Comparison of ENCODE assay signal across 13 cellular contexts in genomic region chr10:43250925-43251663, GRCh38. TPM values are rescaled to one million over a fixed set of nuclear protein-coding genes. Genes with fewer than 3 reads are reported as not detected.
A peak's percentile ranks its signal among the peaks of the same experiment; 100 is the strongest.
DNase-seq lines count a peak whose midpoint lies in the region; ATAC-seq and TF ChIP-seq lines count a peak whose summit lies in the region.
"Had no signal": no experiment of that assay in that cellular context is flagged by ENCODE, and none has a peak within 500 bp of the region (broad histone marks: within the 10 kb centered on the region; RNA-seq: fewer than 3 reads in every experiment).

No MANE protein-coding gene starts in this region.

- no peaks in the 10 kb centered on the region for H3K27me3 Mint-ChIP-seq in CD8-positive, alpha-beta memory T cell
- H3K27me3 Mint-ChIP-seq: T-helper 17 cell had no signal

- H3K9me3 ChIP-seq in CD8-positive, alpha-beta memory T cell (ENCODE audit: low read length) = no peaks in the 10 kb centered on the region
- H3K9me3 ChIP-seq in HEK293 (ENCODE audit: control insufficient read depth, insufficient read depth, low read depth, low read length) = no peaks in the 10 kb centered on the region
- H3K9me3 ChIP-seq in heart left ventricle = peaks cover 0 to 14% (median 2%) of the 10 kb centered on the region in 12 donors
- H3K9me3 ChIP-seq in GM23248 (ENCODE audit: low read depth) = no peaks in the 10 kb centered on the region

- no peaks in the 10 kb centered on the region for H3K36me3 ChIP-seq in CD8-positive, alpha-beta memory T cell (ENCODE audit: insufficient read depth, low read length)
- H3K36me3 ChIP-seq in HEK293 (ENCODE audit: control insufficient read depth in 2 of 2, insufficient read depth in 1 of 2, low read length in 2 of 2) (no peaks in the 10 kb centered on the region), heart left ventricle (no peaks in the 10 kb centered on the region), GM23248 (ENCODE audit: low read depth) (no peaks in the 10 kb centered on the region)

- TF ChIP-seq POLR2A in heart left ventricle (IDR thresholded peaks at IDR 0.05) = no peak

- no peak overlapping the region for H2AFZ ChIP-seq in GM23248

- H3K4me3 Mint-ChIP-seq in CD8-positive, alpha-beta memory T cell = no peak overlapping the region
- H3K4me3 Mint-ChIP-seq: CD8-positive, alpha-beta T cell; stimulated activated naive CD8-positive, alpha-beta T cell treated with anti-CD3 and anti-CD28 coated beads, Interleukin-15, Interleukin-2, amounts not matched to agents 100 ng/mL and 50 ng/mL, for 24 hours; T-helper 17 cell had no signal

- in situ Hi-C loops in GM23248 (cut with MboI) = no loop called here

- POLR2A ChIA-PET in CD8-positive, alpha-beta memory T cell (lab: Charles Lee) = no interaction called here
- POLR2A ChIA-PET in HEK293 (lab: Yijun Ruan, JAX) = no interaction called here

- no peaks in the 10 kb centered on the region for H3K9me3 Mint-ChIP-seq in CD8-positive, alpha-beta memory T cell
- H3K9me3 Mint-ChIP-seq: CD8-positive, alpha-beta T cell; stimulated activated naive CD8-positive, alpha-beta T cell treated with anti-CD3 and anti-CD28 coated beads, Interleukin-15, Interleukin-2, amounts not matched to agents 100 ng/mL and 50 ng/mL, for 24 hours had no signal

- no peaks in the 10 kb centered on the region for H3K36me3 Mint-ChIP-seq in CD8-positive, alpha-beta memory T cell
- H3K36me3 Mint-ChIP-seq: CD8-positive, alpha-beta T cell had no signal

- TF ChIP-seq CTCF in HEK293 (tag by site-specific recombination; IDR thresholded peaks at IDR 0.05) (no peak), heart left ventricle (IDR thresholded peaks at IDR 0.05) (no peak)

- DNase-seq in CD8-positive, alpha-beta memory T cell = peak in 2 of 5 donors; percentile 0 to 40
- DNase-seq in heart left ventricle (peak in 4 of 5 donors; percentile 1 to 54 (median 15)), posterior vena cava (ENCODE audit: low spot score) (peak; percentile 70), AML-193 (lab: John Stamatoyannopoulos, UW) (no peak), GM23248 (no peak)
- no peak for DNase-seq in effector CD8-positive, alpha-beta T cell (lab: John Stamatoyannopoulos, UW)
- DNase-seq: foreskin fibroblast, NCI-H1436, retina had no signal

- no peak overlapping the region for H3K4me3 ChIP-seq in CD8-positive, alpha-beta memory T cell (ENCODE audit: low read length)
- H3K4me3 ChIP-seq in HEK293 (ENCODE audit: low read depth, low read length) (no peak overlapping the region), heart left ventricle (no peak overlapping the region), GM23248 (no peak overlapping the region)

- H3K79me2 ChIP-seq in GM23248 (ENCODE audit: insufficient read depth) = no peaks in the 10 kb centered on the region

- CTCF ChIA-PET in CD8-positive, alpha-beta memory T cell (lab: Charles Lee) = interaction anchor here (2.3 kb wide), 1 partner anchor 46 kb away, joined by 7 read pairs; no protein-coding TSS in a partner anchor
- CTCF ChIA-PET in HEK293 (lab: Yijun Ruan, JAX) = no interaction called here

- 63 to 74% (median 70%) methylated on average over 8 to 16 of the region's 16 CpGs for WGBS in heart left ventricle, 4 donors
- WGBS in GM23248 (ENCODE audit: low coverage in 1 of 2, low lambda C conversion rate in 2 of 2, missing lambda C conversion rate in 2 of 2), 2 experiments = 52 to 53% methylated on average over 16 of the region's 16 CpGs

- no peak for ATAC-seq in heart left ventricle
- ATAC-seq: T-helper 17 cell had no signal

- H4K20me1 ChIP-seq in GM23248 (ENCODE audit: insufficient read depth) = no peaks in the 10 kb centered on the region

- H3K4me2 ChIP-seq in GM23248 (ENCODE audit: unreplicated experiment) = no peak overlapping the region

- no peaks in the 10 kb centered on the region for H3K27me3 ChIP-seq in CD8-positive, alpha-beta memory T cell (ENCODE audit: insufficient read depth, low read length, poor library complexity, severe bottlenecking)
- peaks cover 0 to 7% (median 0%) of the 10 kb centered on the region in 9 donors for H3K27me3 ChIP-seq in heart left ventricle
- peaks cover 5% of the 10 kb centered on the region; the same call in 1 of the 2 replicates for H3K27me3 ChIP-seq in GM23248 (replicated peaks; ENCODE audit: insufficient read depth)

- intact Hi-C loops in heart left ventricle (cut with DNase I) = no loop called here
- intact Hi-C loops in posterior vena cava (cut with DNase I) = no loop called here

- H3K4me1 ChIP-seq in CD8-positive, alpha-beta memory T cell (ENCODE audit: insufficient read depth, low read length) = peaks cover 22% of the 10 kb centered on the region
- H3K4me1 ChIP-seq in HEK293 (ENCODE audit: control insufficient read depth, insufficient read depth, low read length) (no peaks in the 10 kb centered on the region), heart left ventricle (peaks cover 0 to 16% (median 0%) of the 10 kb centered on the region in 12 donors), GM23248 (ENCODE audit: insufficient read depth) (no peaks in the 10 kb centered on the region)

- no peak overlapping the region for H3K27ac ChIP-seq in CD8-positive, alpha-beta memory T cell (ENCODE audit: low read depth, low read length)
- H3K27ac ChIP-seq in HEK293 (ENCODE audit: extremely low read depth, low read depth, low read length) = no peak overlapping the region
- H3K27ac ChIP-seq in heart left ventricle = no peak overlapping the region
- no peak overlapping the region for H3K27ac ChIP-seq in GM23248

- no peaks in the 10 kb centered on the region for H3K9me2 ChIP-seq in GM23248 (ENCODE audit: insufficient read depth)

- peak overlapping the region in 6 of 8 donors; percentile 29 to 92 (median 56) for H3K27ac Mint-ChIP-seq in CD8-positive, alpha-beta memory T cell
- H3K27ac Mint-ChIP-seq: CD8-positive, alpha-beta T cell; stimulated activated naive CD8-positive, alpha-beta T cell treated with anti-CD3 and anti-CD28 coated beads, Interleukin-15, Interleukin-2, amounts not matched to agents 100 ng/mL and 50 ng/mL, for 24 hours; T-helper 17 cell had no signal

- H3K9ac ChIP-seq in GM23248 = no peak overlapping the region

- H3K4me1 Mint-ChIP-seq in CD8-positive, alpha-beta memory T cell = peaks cover 10 to 61% (median 22%) of the 10 kb centered on the region in 3 donors

- H3F3A ChIP-seq in GM23248 (ENCODE audit: insufficient read depth) = no peaks in the 10 kb centered on the region

TF ChIP-seq in HEK293, 187 proteins besides CTCF, POLR2A, EP300 and RAD21:
- TF ChIP-seq ZIC2 (tag by site-specific recombination; IDR thresholded peaks at IDR 0.05) (peak; percentile 99), ZNF10 (tag by site-specific recombination; IDR thresholded peaks at IDR 0.05) (no peak), ZNF280D (tag by site-specific recombination; IDR thresholded peaks at IDR 0.05) (no peak), ZNF18 (tag by site-specific recombination; IDR thresholded peaks at IDR 0.05) (no peak)

RNA-seq across cellular contexts. Expression of gene RASGEF1A, which starts 15.8 kb away (rescaled TPM):
- total RNA-seq in CD8-positive, alpha-beta memory T cell = 1 to 10 TPM; 1.8 to 2.1 TPM
- polyA plus RNA-seq in CD8-positive, alpha-beta memory T cell = 8.5 TPM
- 1 to 10 TPM in 6 of 9 donors, under 1 TPM in 3; 0.49 to 5.1 (median 1.4) TPM for total RNA-seq in heart left ventricle
- under 1 TPM; 0.14 to 0.42 TPM for polyA plus RNA-seq in heart left ventricle
- 1 to 10 TPM in 1 of 2 donors, under 1 TPM in 1; 0.81 to 1.1 TPM for total RNA-seq in posterior vena cava
- total RNA-seq in GM23248 (2014; rRNA removed; shearing (Covaris generic)) = 0.11 TPM in 1 of 2 replicates, not detected in the other
- polyA plus RNA-seq in GM23248 (2016; fragmentation: Nextera tagmentation; extraction: Ambion mirVana) = 0.28 TPM in 1 of 2 replicates, not detected in the other

Comparison
In these comparisons a context has a peak if more than half of its experiments do, and no peak if none do; other contexts are left out.
1. DNase-seq: peak in heart left ventricle (4 of 5) and posterior vena cava (single experiment); none in effector CD8-positive, alpha-beta T cell (single experiment), AML-193 (0 of 2) and GM23248 (single experiment).